Comparison of ENCODE assay signal across 18 cellular contexts in the genomic region with DNA sequence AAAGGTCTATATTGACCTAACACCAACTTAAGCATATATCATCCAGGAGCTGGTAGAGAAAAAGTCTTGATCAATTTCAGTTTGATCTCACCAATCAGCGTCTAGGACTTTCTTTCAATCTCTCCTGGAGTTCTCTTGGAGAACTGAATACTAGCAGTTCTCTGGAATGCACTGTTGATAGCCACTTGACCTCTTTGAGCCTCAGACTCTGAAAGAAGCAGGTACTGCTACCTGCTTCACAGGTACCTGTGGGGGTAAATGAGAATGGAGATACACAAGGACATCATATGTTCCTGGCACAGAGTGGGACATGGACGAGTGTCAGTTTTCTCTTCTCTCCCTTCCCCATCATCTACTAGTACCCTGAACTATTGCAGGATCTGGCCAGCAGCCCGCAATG. TPM values are rescaled to one million over a fixed set of nuclear protein-coding genes. Genes with fewer than 3 reads are reported as not detected.
A peak's percentile ranks its signal among the peaks of the same experiment; 100 is the strongest.
DNase-seq lines count a peak whose midpoint lies in the region; ATAC-seq and TF ChIP-seq lines count a peak whose summit lies in the region.
"Had no signal": no experiment of that assay in that cellular context is flagged by ENCODE, and none has a peak within 500 bp of the region (broad histone marks: within the 10 kb centered on the region; RNA-seq: fewer than 3 reads in every experiment).

No MANE protein-coding gene starts in this region.

- H3K4me3 ChIP-seq in left ventricle myocardium inferior, result peak overlapping the region; percentile 18
- no peak overlapping the region for H3K4me3 ChIP-seq in psoas muscle
- H3K4me3 ChIP-seq in upper lobe of right lung, result no peak overlapping the region
- H3K4me3 ChIP-seq: BLaER1, GM12878 had no signal

- no peak for TF ChIP-seq CTCF in left ventricle myocardium inferior (IDR thresholded peaks at IDR 0.05; ENCODE audit: borderline replicate concordance)
- TF ChIP-seq CTCF in psoas muscle (IDR thresholded peaks at IDR 0.05), result no peak
- no peak for TF ChIP-seq CTCF in upper lobe of right lung (IDR thresholded peaks at IDR 0.05)

- H3K27me3 ChIP-seq in left ventricle myocardium inferior (ENCODE audit: low read depth) (no peaks in the 10 kb centered on the region), psoas muscle (ENCODE audit: insufficient read depth in 3 of 3, low read length in 2 of 3) (no peaks in the 10 kb centered on the region), upper lobe of right lung (no peaks in the 10 kb centered on the region)
- H3K27me3 ChIP-seq: BLaER1 had no signal

- POLR2A ChIA-PET in HEK293T (lab: Yijun Ruan, JAX), result interaction anchor here (0.7 kb wide), 1 partner anchor 11 kb away, joined by 3 read pairs; no protein-coding TSS in a partner anchor

- no peaks in the 10 kb centered on the region for H3K9me3 ChIP-seq in left ventricle myocardium inferior (replicated peaks)
- no peaks in the 10 kb centered on the region for H3K9me3 ChIP-seq in psoas muscle
- H3K9me3 ChIP-seq in upper lobe of right lung, result no peaks in the 10 kb centered on the region

- H3K4me1 ChIP-seq in left ventricle myocardium inferior (peaks cover 68% of the 10 kb centered on the region), psoas muscle (peaks cover 52% of the 10 kb centered on the region), upper lobe of right lung (no peaks in the 10 kb centered on the region)

- H3K27ac ChIP-seq in left ventricle myocardium inferior (replicated peaks) (peak overlapping the region; percentile 96), psoas muscle (peak overlapping the region; percentile 69), upper lobe of right lung (no peak overlapping the region)
- H3K27ac ChIP-seq: BLaER1, HL-60 had no signal

- no peaks in the 10 kb centered on the region for H3K36me3 ChIP-seq in left ventricle myocardium inferior
- H3K36me3 ChIP-seq in psoas muscle (ENCODE audit: insufficient read depth in 1 of 2, low read depth in 1 of 2), result peaks cover 0 to 3% of the 10 kb centered on the region in 2 donors
- no peaks in the 10 kb centered on the region for H3K36me3 ChIP-seq in upper lobe of right lung
- H3K36me3 ChIP-seq: BLaER1 had no signal

- ATAC-seq in Right ventricle myocardium superior (ENCODE audit: poor library complexity) (peak; percentile 6), Right ventricle myocardium inferior (no peak), psoas muscle (no peak), upper lobe of right lung (peak; percentile 79)
- ATAC-seq: GM12878, HCT116 had no signal

- intact Hi-C loops in Right ventricle myocardium superior (cut with DNase I), result loop anchor here (10.0 kb wide), 1 partner anchor 149 kb away; no protein-coding TSS in a partner anchor
- intact Hi-C loops in cardiac septum (cut with DNase I), result loop anchor here (10.0 kb wide), 1 partner anchor 149 kb away; no protein-coding TSS in a partner anchor
- intact Hi-C loops in left ventricle myocardium inferior (cut with micrococcal nuclease), result no loop called here
- intact Hi-C loops in Right ventricle myocardium inferior (cut with DNase I), result no loop called here
- intact Hi-C loops in psoas muscle (cut with DNase I), result no loop called here
- intact Hi-C loops in upper lobe of right lung (cut with DNase I), result no loop called here

- WGBS in psoas muscle, 3 donors, result 61 to 88% (median 71%) methylated on average over 3 of the region's 3 CpGs

- no peak for DNase-seq in Right ventricle myocardium superior
- no peak for DNase-seq in cardiac septum (ENCODE audit: low spot score)
- no peak for DNase-seq in left ventricle myocardium inferior
- DNase-seq in Right ventricle myocardium inferior (ENCODE audit: missing footprints), result no peak
- DNase-seq in psoas muscle, result no peak
- no peak for DNase-seq in upper lobe of right lung
- no peak for DNase-seq in OCI-M2 (lab: John Stamatoyannopoulos, UW; ENCODE audit: unreplicated experiment)
- no peak for DNase-seq in HEK293T (ENCODE audit: extremely low spot score)
- DNase-seq: 8988T; CD4-positive, alpha-beta memory T cell; DND-41; EL; GOT3; H7 had no signal

- CTCF ChIA-PET in HEK293T (lab: Yijun Ruan, JAX), result interaction anchor here (1.3 kb wide), 1 partner anchor 242 kb away, joined by 3 read pairs; no protein-coding TSS in a partner anchor

TF ChIP-seq in HEK293T, 16 proteins besides CTCF, POLR2A, EP300 and RAD21:
- TF ChIP-seq HDGF (IDR thresholded peaks at IDR 0.05; ENCODE audit: borderline replicate concordance), result no peak
- no peak for TF ChIP-seq TARDBP (IDR thresholded peaks at IDR 0.05)
- TF ChIP-seq NFRKB (IDR thresholded peaks at IDR 0.05), result no peak
- TF ChIP-seq FOXA1 (IDR thresholded peaks at IDR 0.05), result no peak
- TF ChIP-seq BHLHE40 (IDR thresholded peaks at IDR 0.05; ENCODE audit: borderline replicate concordance), result no peak

RNA-seq across cellular contexts. Expression of a gene that starts 16.0 kb away (rescaled TPM):
- total RNA-seq in Right ventricle myocardium superior, result 917 TPM
- total RNA-seq in cardiac septum, result 1,204 TPM
- total RNA-seq in left ventricle myocardium inferior, result 1,210 TPM
- 886 TPM for total RNA-seq in Right ventricle myocardium inferior
- total RNA-seq in psoas muscle, result 1,000 to 10,000 TPM; 1,174 to 1,472 (median 1,378) TPM
- 1,000 to 10,000 TPM in 1 of 3 donors, 100 to 1,000 TPM in 2; 290 to 1,216 (median 790) TPM for polyA plus RNA-seq in psoas muscle
- 2.7 TPM for total RNA-seq in upper lobe of right lung

Comparison
In these comparisons a context has a peak if more than half of its experiments do, and no peak if none do; other contexts are left out.
1. ATAC-seq: peak in Right ventricle myocardium superior (single experiment) and upper lobe of right lung (single experiment); none in Right ventricle myocardium inferior (single experiment) and psoas muscle (0 of 4).
2. intact Hi-C loops: an anchor here in Right ventricle myocardium superior (10.0 kb wide) and cardiac septum (10.0 kb wide); none called in left ventricle myocardium inferior, Right ventricle myocardium inferior, psoas muscle and upper lobe of right lung.
3. RNA of a gene that starts 16.0 kb away (total RNA-seq): 1,174 to 1,472 TPM in psoas muscle, 1,210 TPM in left ventricle myocardium inferior (single experiment), 1,204 TPM in cardiac septum (single experiment), 917 TPM in Right ventricle myocardium superior (single experiment) and 886 TPM in Right ventricle myocardium inferior (single experiment); 2.7 TPM in upper lobe of right lung (single experiment); every median in the first group is over 100 times any median in the second.